Comparison of ENCODE assay signal across 26 cellular contexts in the genomic region with DNA sequence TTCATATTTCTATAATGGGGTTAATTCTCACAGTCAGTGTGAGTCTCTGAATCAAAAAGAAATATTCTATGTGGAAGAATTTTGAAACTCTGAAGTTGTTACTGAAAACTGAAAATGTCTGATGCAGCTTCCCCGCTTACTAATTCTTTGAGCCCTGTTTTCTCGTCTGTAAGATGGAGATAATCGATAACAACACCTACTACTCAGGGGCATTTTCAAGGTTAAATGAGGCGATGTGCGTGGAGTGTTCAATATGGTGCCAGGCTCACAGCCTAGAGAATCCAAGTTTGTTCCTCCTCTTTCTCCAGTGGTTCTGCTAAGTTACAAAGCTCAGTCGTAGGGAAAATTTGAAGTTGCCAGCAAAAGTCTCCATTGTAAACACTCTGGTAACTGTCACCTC.
"Had no signal": no experiment of that assay in that cellular context is flagged by ENCODE, and none has a peak within 500 bp of the region (broad histone marks: within the 10 kb centered on the region; RNA-seq: fewer than 3 reads in every experiment).

No MANE protein-coding gene starts in this region.

- H3K9me3 Mint-ChIP-seq: activated naive CD4-positive, alpha-beta T cell treated with anti-CD3 and anti-CD28 coated beads, Interleukin-2, amount 10 ng/mL, durations not matched to agents 7 days and 5 days; activated naive CD8-positive, alpha-beta T cell treated with anti-CD3 and anti-CD28 coated beads, Interleukin-2, amount 10 ng/mL, durations not matched to agents 7 days and 5 days; activated T-helper 1 cell treated with anti-CD3 and anti-CD28 coated beads, Interleukin-12 subunit alpha, Interleukin-12 subunit beta, Interleukin-2, Interleukin-4 antibody, amounts not matched to agents 30 ng/mL and 10 ng/mL and 1 ng/mL, durations not matched to agents 14 hours and 24 hours and 36 hours had no signal

- H3K4me3 Mint-ChIP-seq: activated CD4-positive, alpha-beta T cell treated with anti-CD3 and anti-CD28 coated beads, Interleukin-2, amount 10 ng/mL, durations not matched to agents 7 days and 5 days; activated CD8-positive, alpha-beta T cell treated with anti-CD3 and anti-CD28 coated beads, Interleukin-2, amount 10 ng/mL, durations not matched to agents 7 days and 5 days; activated naive CD4-positive, alpha-beta T cell treated with anti-CD3 and anti-CD28 coated beads, Interleukin-2, amount 10 ng/mL, durations not matched to agents 7 days and 5 days; activated naive CD8-positive, alpha-beta T cell treated with anti-CD3 and anti-CD28 coated beads, Interleukin-2, amount 10 ng/mL, durations not matched to agents 7 days and 5 days; activated T-helper 1 cell treated with anti-CD3 and anti-CD28 coated beads, Interleukin-12 subunit alpha, Interleukin-12 subunit beta, Interleukin-2, Interleukin-4 antibody, amounts not matched to agents 30 ng/mL and 10 ng/mL and 1 ng/mL, durations not matched to agents 14 hours and 24 hours and 36 hours had no signal

- H3K36me3 ChIP-seq: ascending aorta, Peyer's patch, SJSA1 had no signal

- H3K9me3 ChIP-seq: ascending aorta, SJSA1 had no signal

- H3K4me1 Mint-ChIP-seq: activated CD4-positive, alpha-beta T cell treated with anti-CD3 and anti-CD28 coated beads, Interleukin-2, amount 10 ng/mL, durations not matched to agents 7 days and 5 days; activated naive CD4-positive, alpha-beta T cell treated with anti-CD3 and anti-CD28 coated beads, Interleukin-2, amount 10 ng/mL, durations not matched to agents 7 days and 5 days; activated naive CD8-positive, alpha-beta T cell treated with anti-CD3 and anti-CD28 coated beads, Interleukin-2, amount 10 ng/mL, durations not matched to agents 7 days and 5 days had no signal

- ATAC-seq: activated CD8-positive, alpha-beta T cell treated with anti-CD3 and anti-CD28 coated beads, Interleukin-2, amount 10 ng/mL, durations not matched to agents 7 days and 5 days; body of pancreas; K562; SK-N-SH treated with all-trans-retinoic acid at 6 μM for 48 hours had no signal

- DNase-seq: activated CD4-positive, alpha-beta T cell treated with anti-CD3 and anti-CD28 coated beads, Interleukin-2, amount 10 ng/mL, durations not matched to agents 7 days and 5 days; activated CD8-positive, alpha-beta memory T cell treated with anti-CD3 and anti-CD28 coated beads, Interleukin-2, amount 50 U/mL, for 48 hours; activated CD8-positive, alpha-beta T cell treated with anti-CD3 and anti-CD28 coated beads, Interleukin-2, amount 10 ng/mL, durations not matched to agents 7 days and 5 days; activated gamma-delta T cell; activated naive CD4-positive, alpha-beta T cell treated with anti-CD3 and anti-CD28 coated beads, Interleukin-2, amount 10 ng/mL, durations not matched to agents 7 days and 5 days; activated naive CD8-positive, alpha-beta T cell treated with anti-CD3 and anti-CD28 coated beads, Interleukin-2, amount 10 ng/mL, durations not matched to agents 7 days and 5 days; body of pancreas; central memory CD4-positive, alpha-beta T cell; Karpas-422; MM.1S; NCI-H1105 treated with DMSO at 0.1 percent for 48 hours; NCI-H1436 treated with DMSO at 0.1 percent for 48 hours; NCI-H187; NCI-H2081; NCI-H510A treated with DMSO at 0.1 percent for 48 hours; NK-92 treated with Interleukin-12 subunit alpha and Interleukin-12 subunit beta, amount 100 ng/mL, for 24 hours; Peyer's patch; SHP77; SW 1271 had no signal

- H3K36me3 Mint-ChIP-seq: activated naive CD4-positive, alpha-beta T cell treated with anti-CD3 and anti-CD28 coated beads, Interleukin-2, amount 10 ng/mL, durations not matched to agents 7 days and 5 days; activated naive CD8-positive, alpha-beta T cell treated with anti-CD3 and anti-CD28 coated beads, Interleukin-2, amount 10 ng/mL, durations not matched to agents 7 days and 5 days had no signal

- H3K27ac ChIP-seq: ascending aorta, body of pancreas, Peyer's patch, RWPE1, SJSA1 had no signal

- FAIRE-seq: bronchial epithelial cell, K562 had no signal

- H3K4me3 ChIP-seq: ascending aorta, body of pancreas, K562, Peyer's patch, SJSA1 had no signal

- H3K27ac Mint-ChIP-seq: activated CD4-positive, alpha-beta T cell treated with anti-CD3 and anti-CD28 coated beads, Interleukin-2, amount 10 ng/mL, durations not matched to agents 7 days and 5 days; activated CD8-positive, alpha-beta T cell treated with anti-CD3 and anti-CD28 coated beads, Interleukin-2, amount 10 ng/mL, durations not matched to agents 7 days and 5 days; activated naive CD4-positive, alpha-beta T cell treated with anti-CD3 and anti-CD28 coated beads, Interleukin-2, amount 10 ng/mL, durations not matched to agents 7 days and 5 days; activated naive CD8-positive, alpha-beta T cell treated with anti-CD3 and anti-CD28 coated beads, Interleukin-2, amount 10 ng/mL, durations not matched to agents 7 days and 5 days; activated T-helper 1 cell treated with anti-CD3 and anti-CD28 coated beads, Interleukin-12 subunit alpha, Interleukin-12 subunit beta, Interleukin-2, Interleukin-4 antibody, amounts not matched to agents 30 ng/mL and 10 ng/mL and 1 ng/mL, durations not matched to agents 14 hours and 24 hours and 36 hours had no signal

- H3K27me3 ChIP-seq: ascending aorta, body of pancreas, Peyer's patch, SJSA1 had no signal

- H3K4me1 ChIP-seq: ascending aorta, body of pancreas, Peyer's patch, SJSA1 had no signal
